15 cellular contexts compared by ENCODE assay signal in the genomic region with DNA sequence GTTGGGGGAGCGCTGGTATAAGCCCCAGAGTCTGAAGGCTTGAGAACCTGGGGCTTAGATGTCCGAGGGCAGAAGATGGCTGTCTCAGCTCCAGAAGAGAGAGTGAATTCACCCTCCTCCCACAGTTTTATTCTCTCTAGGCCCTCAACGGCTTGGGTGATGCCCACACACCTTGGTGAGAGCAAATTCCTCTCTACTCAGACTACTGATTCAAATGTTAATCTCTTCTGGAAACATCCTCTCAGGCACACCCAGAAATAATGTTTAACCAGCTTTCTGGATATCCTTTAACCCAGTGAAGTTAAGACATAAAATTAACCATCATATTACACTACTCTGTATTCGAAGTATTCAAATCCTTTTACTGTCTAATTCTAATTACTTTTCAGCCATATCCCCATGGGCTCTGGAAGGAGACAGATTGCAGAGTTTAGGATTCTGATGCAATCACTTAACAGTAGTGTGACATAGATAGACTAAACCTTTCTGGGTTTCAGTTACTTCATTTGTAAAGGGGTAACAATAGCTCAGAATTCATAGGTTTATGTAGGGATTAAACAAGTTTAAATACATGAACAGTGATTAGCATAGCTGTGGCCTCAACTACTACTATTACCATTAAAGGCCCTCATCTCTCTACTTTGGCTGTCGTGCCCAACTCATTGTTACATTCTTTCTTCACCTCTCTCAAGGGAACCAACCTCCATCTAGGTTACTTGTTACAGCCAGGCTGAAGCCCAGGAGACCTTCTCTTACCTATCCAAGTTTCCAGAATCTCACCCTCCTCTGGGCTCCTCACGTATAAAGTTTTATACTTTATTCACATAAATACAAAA. TPM values are rescaled to one million over a fixed set of nuclear protein-coding genes. Genes with fewer than 3 reads are reported as not detected.
DNase-seq lines count a peak whose midpoint lies in the region; ATAC-seq and FAIRE-seq lines count a peak whose summit lies in the region.
"Had no signal": no experiment of that assay in that cellular context is flagged by ENCODE, and none has a peak within 500 bp of the region (broad histone marks: within the 10 kb centered on the region; RNA-seq: fewer than 3 reads in every experiment).

No MANE protein-coding gene starts in this region.

- H3K9me3 Mint-ChIP-seq in activated T-cell treated with anti-CD3 and anti-CD28 coated beads, Interleukin-2, amount 50 U/mL, for 72 hours, result no peaks in the 10 kb centered on the region

- DNase-seq in activated T-cell treated with anti-CD3 and anti-CD28 coated beads, Interleukin-2, amount 50 U/mL, for 72 hours, result no peak
- DNase-seq in activated T-cell treated with anti-CD3 and anti-CD28 coated beads, Interleukin-2, amount 50 U/mL, for 1 hour, result no peak
- DNase-seq in RCC 7860 (ENCODE audit: low spot score) (peak; percentile 22), glomerular visceral epithelial cell (ENCODE audit: extremely low spot score) (peak; percentile 16), renal cortical epithelial cell (ENCODE audit: low read depth) (peak; percentile 81), G401 (ENCODE audit: low spot score) (no peak)
- DNase-seq: DMS53, heart left ventricle, NCI-H1930, testis had no signal

- peaks cover 19% of the 10 kb centered on the region for H3K27me3 Mint-ChIP-seq in activated T-cell treated with anti-CD3 and anti-CD28 coated beads, Interleukin-2, amount 50 U/mL, for 72 hours (ENCODE audit: low read depth)

- FAIRE-seq in RCC 7860 (lab: Jason Lieb, UNC), result peak; percentile 57
- FAIRE-seq: A204.1 had no signal

- no peak for ATAC-seq in activated T-cell treated with anti-CD3 and anti-CD28 coated beads, Interleukin-2, amount 50 U/mL, for 72 hours (replicated peaks in 1 of 2)
- ATAC-seq in HG03196 (IDR thresholded peaks at IDR 0.05; ENCODE audit: unreplicated experiment) (no peak), HG03571 (IDR thresholded peaks at IDR 0.05; ENCODE audit: unreplicated experiment) (no peak)
- ATAC-seq: activated CD4-positive, CD25-positive, alpha-beta regulatory T cell treated with anti-CD3 and anti-CD28 coated beads, Interleukin-2, amount 50 U/mL, for 24 hours; heart left ventricle had no signal

- peak overlapping the region; percentile 38 for H3K27ac Mint-ChIP-seq in activated T-cell treated with anti-CD3 and anti-CD28 coated beads, Interleukin-2, amount 50 U/mL, for 72 hours

- no peaks in the 10 kb centered on the region for H3K4me1 Mint-ChIP-seq in activated T-cell treated with anti-CD3 and anti-CD28 coated beads, Interleukin-2, amount 50 U/mL, for 72 hours (ENCODE audit: low read depth)

- no peak overlapping the region for H3K4me3 Mint-ChIP-seq in activated T-cell treated with anti-CD3 and anti-CD28 coated beads, Interleukin-2, amount 50 U/mL, for 72 hours
- H3K4me3 Mint-ChIP-seq: CD14-positive monocyte had no signal

- in situ Hi-C loops in G401 (cut with HindIII; ENCODE audit: low sequenced_read_pairs), result no loop called here

- H3K36me3 Mint-ChIP-seq in activated T-cell treated with anti-CD3 and anti-CD28 coated beads, Interleukin-2, amount 50 U/mL, for 72 hours (ENCODE audit: insufficient read depth in 2 of 2), result no peaks in the 10 kb centered on the region
- H3K36me3 Mint-ChIP-seq: CD14-positive monocyte had no signal

RNA-seq across cellular contexts. Expression of a gene that starts 25.7 kb away (rescaled TPM):
- 10 to 100 TPM; 10.7 to 11.8 TPM for total RNA-seq in activated T-cell treated with anti-CD3 and anti-CD28 coated beads, Interleukin-2, amount 50 U/mL, for 72 hours
- total RNA-seq in renal cortical epithelial cell, result 51.6 and 78.2 TPM in 2 replicates
- total RNA-seq in G401 (2014; rRNA removed; shearing (Covaris generic)), result 24.1 and 24.5 TPM in 2 replicates

RNA-seq across cellular contexts. Expression of a gene that starts 43.2 kb away (rescaled TPM):
- 10 to 100 TPM; 18.9 to 19.8 TPM for total RNA-seq in activated T-cell treated with anti-CD3 and anti-CD28 coated beads, Interleukin-2, amount 50 U/mL, for 72 hours
- total RNA-seq in renal cortical epithelial cell, result 34.6 and 39.9 TPM in 2 replicates
- total RNA-seq in G401 (2014; rRNA removed; shearing (Covaris generic)), result 20.9 and 25.3 TPM in 2 replicates

Comparison
In these comparisons a context has a peak if more than half of its experiments do, and no peak if none do; other contexts are left out.
1. DNase-seq: peak in RCC 7860 (single experiment), glomerular visceral epithelial cell (single experiment) and renal cortical epithelial cell (single experiment); none in activated T-cell treated with anti-CD3 and anti-CD28 coated beads, Interleukin-2, amount 50 U/mL, for 72 hours (0 of 2), activated T-cell treated with anti-CD3 and anti-CD28 coated beads, Interleukin-2, amount 50 U/mL, for 1 hour (single experiment) and G401 (single experiment).